ENCODE assay signal across 8 cellular contexts in genomic region chr7:36291387-36292316, GRCh38.
DNase-seq lines count a peak whose midpoint lies in the region; ATAC-seq and TF ChIP-seq lines count a peak whose summit lies in the region.

No MANE protein-coding gene starts in this region.

- peak overlapping the region; percentile 83 for H3K9ac ChIP-seq in mucosa of stomach (ENCODE audit: low read length)

- H3K27me3 ChIP-seq in mucosa of stomach (ENCODE audit: control insufficient read depth, insufficient read depth, low read length), result no peaks in the 10 kb centered on the region

- no peaks in the 10 kb centered on the region for H3K36me3 ChIP-seq in mucosa of stomach (ENCODE audit: control insufficient read depth, insufficient read depth, low read length)

- peaks cover 46% of the 10 kb centered on the region for H3K4me1 ChIP-seq in mucosa of stomach (ENCODE audit: control insufficient read depth, insufficient read depth, low read length)

- TF ChIP-seq CTCF in GM12801 (IDR thresholded peaks at IDR 0.05; ENCODE audit: extremely low read depth, insufficient read length), result peak; percentile 34
- peak; percentile 97 for TF ChIP-seq CTCF in epithelial cell of esophagus (IDR thresholded peaks at IDR 0.05; ENCODE audit: insufficient read depth, low read depth, low read length, missing control alignments)

- no peak for ATAC-seq in HG03108 (IDR thresholded peaks at IDR 0.05; ENCODE audit: unreplicated experiment)

- no peaks in the 10 kb centered on the region for H3K9me3 ChIP-seq in mucosa of stomach (ENCODE audit: control insufficient read depth, low read length)

- DNase-seq in HT1080 (ENCODE audit: low read depth) (peak; percentile 79), NOMO-1 treated with dmso at 0.1 percent for 144 hours (lab: John Stamatoyannopoulos, UW; ENCODE audit: unreplicated experiment) (peak; percentile 10), epithelial cell of esophagus (ENCODE audit: low read depth) (peak; percentile 80)
- peak; percentile 76 for DNase-seq in activated CD8-positive, alpha-beta memory T cell treated with anti-CD3 and anti-CD28 coated beads, Interleukin-2, amount 50 U/mL, for 4 hours
- peak; percentile 61 for DNase-seq in stimulated activated CD8-positive, alpha-beta memory T cell treated with anti-CD3 and anti-CD28 coated beads, Interleukin-4, amount 100 ng/mL, for 24 hours (ENCODE audit: low read depth)

- H3K4me3 ChIP-seq in epithelial cell of esophagus (ENCODE audit: low read length) (peak overlapping the region; percentile 21), mucosa of stomach (ENCODE audit: low read length) (peak overlapping the region; percentile 35)

Comparison
In these comparisons a context has a peak if more than half of its experiments do, and no peak if none do; other contexts are left out.
1. DNase-seq: peak in every context shown above with its lines; median percentile 80 in epithelial cell of esophagus; 79 in HT1080; 76 in activated CD8-positive, alpha-beta memory T cell treated with anti-CD3 and anti-CD28 coated beads, Interleukin-2, amount 50 U/mL, for 4 hours; 61 in stimulated activated CD8-positive, alpha-beta memory T cell treated with anti-CD3 and anti-CD28 coated beads, Interleukin-4, amount 100 ng/mL, for 24 hours; 10 in NOMO-1 treated with dmso at 0.1 percent for 144 hours.